1 cellular context compared by ENCODE assay signal in the genomic region with DNA sequence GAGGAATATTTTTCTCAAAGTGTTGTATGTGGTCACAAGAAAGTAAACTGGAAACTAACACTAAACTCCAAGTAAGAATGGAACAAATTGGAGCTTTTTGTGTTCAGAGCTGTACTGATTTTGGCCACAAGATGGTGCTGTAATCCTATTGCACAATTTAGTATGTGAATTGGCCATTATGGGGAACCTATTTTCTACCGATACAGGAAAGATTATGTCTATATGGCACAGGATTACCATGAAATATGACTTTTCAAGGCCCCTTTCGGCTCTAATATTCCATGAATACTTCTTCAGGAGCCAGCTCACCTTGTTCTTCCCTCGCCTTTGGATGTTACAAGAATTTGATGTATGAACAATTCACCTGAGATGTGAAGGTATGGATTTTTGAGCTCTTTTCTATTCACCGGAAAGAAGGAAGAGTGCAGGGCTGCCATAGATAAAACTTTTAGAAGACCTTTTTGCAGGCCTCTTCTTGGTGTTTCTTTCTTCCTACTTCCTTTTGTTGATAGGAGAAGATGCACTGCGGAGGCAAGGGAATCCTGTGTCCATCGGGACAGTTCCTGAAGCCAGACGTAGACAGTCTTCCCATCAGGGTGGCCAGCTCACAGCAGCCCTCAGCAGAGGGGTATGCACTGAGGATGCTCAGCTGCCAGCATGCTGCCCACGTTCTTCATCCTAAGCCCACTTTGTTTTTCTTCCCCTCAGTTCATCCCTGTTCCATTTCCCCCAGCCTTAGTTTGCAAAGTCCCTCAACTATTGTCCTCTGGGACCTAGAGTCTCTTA.
TF ChIP-seq lines count a peak whose summit lies in the region.

No MANE protein-coding gene starts in this region.

TF ChIP-seq in WTC11, 78 proteins besides CTCF, POLR2A, EP300 and RAD21 (continued from another document):
- TF ChIP-seq, protein P1, sequence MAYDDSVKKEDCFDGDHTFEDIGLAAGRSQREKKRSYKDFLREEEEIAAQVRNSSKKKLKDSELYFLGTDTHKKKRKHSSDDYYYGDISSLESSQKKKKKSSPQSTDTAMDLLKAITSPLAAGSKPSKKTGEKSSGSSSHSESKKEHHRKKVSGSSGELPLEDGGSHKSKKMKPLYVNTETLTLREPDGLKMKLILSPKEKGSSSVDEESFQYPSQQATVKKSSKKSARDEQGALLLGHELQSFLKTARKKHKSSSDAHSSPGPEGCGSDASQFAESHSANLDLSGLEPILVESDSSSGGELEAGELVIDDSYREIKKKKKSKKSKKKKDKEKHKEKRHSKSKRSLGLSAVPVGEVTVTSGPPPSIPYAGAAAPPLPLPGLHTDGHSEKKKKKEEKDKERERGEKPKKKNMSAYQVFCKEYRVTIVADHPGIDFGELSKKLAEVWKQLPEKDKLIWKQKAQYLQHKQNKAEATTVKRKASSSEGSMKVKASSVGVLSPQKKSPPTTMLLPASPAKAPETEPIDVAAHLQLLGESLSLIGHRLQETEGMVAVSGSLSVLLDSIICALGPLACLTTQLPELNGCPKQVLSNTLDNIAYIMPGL (CRISPR knock-in tag; IDR thresholded peaks at IDR 0.05) = no peak
- TF ChIP-seq, protein P2, sequence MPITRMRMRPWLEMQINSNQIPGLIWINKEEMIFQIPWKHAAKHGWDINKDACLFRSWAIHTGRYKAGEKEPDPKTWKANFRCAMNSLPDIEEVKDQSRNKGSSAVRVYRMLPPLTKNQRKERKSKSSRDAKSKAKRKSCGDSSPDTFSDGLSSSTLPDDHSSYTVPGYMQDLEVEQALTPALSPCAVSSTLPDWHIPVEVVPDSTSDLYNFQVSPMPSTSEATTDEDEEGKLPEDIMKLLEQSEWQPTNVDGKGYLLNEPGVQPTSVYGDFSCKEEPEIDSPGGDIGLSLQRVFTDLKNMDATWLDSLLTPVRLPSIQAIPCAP (CRISPR knock-in tag; IDR thresholded peaks at IDR 0.05) = no peak
- TF ChIP-seq, protein P3, sequence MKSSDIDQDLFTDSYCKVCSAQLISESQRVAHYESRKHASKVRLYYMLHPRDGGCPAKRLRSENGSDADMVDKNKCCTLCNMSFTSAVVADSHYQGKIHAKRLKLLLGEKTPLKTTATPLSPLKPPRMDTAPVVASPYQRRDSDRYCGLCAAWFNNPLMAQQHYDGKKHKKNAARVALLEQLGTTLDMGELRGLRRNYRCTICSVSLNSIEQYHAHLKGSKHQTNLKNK (CRISPR knock-in tag; IDR thresholded peaks at IDR 0.05) = no peak
- TF ChIP-seq CREB1 (CRISPR knock-in tag; IDR thresholded peaks at IDR 0.05) = no peak
- TF ChIP-seq, protein P4, sequence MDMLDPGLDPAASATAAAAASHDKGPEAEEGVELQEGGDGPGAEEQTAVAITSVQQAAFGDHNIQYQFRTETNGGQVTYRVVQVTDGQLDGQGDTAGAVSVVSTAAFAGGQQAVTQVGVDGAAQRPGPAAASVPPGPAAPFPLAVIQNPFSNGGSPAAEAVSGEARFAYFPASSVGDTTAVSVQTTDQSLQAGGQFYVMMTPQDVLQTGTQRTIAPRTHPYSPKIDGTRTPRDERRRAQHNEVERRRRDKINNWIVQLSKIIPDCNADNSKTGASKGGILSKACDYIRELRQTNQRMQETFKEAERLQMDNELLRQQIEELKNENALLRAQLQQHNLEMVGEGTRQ (CRISPR knock-in tag; IDR thresholded peaks at IDR 0.05) = no peak
- TF ChIP-seq, protein P5, sequence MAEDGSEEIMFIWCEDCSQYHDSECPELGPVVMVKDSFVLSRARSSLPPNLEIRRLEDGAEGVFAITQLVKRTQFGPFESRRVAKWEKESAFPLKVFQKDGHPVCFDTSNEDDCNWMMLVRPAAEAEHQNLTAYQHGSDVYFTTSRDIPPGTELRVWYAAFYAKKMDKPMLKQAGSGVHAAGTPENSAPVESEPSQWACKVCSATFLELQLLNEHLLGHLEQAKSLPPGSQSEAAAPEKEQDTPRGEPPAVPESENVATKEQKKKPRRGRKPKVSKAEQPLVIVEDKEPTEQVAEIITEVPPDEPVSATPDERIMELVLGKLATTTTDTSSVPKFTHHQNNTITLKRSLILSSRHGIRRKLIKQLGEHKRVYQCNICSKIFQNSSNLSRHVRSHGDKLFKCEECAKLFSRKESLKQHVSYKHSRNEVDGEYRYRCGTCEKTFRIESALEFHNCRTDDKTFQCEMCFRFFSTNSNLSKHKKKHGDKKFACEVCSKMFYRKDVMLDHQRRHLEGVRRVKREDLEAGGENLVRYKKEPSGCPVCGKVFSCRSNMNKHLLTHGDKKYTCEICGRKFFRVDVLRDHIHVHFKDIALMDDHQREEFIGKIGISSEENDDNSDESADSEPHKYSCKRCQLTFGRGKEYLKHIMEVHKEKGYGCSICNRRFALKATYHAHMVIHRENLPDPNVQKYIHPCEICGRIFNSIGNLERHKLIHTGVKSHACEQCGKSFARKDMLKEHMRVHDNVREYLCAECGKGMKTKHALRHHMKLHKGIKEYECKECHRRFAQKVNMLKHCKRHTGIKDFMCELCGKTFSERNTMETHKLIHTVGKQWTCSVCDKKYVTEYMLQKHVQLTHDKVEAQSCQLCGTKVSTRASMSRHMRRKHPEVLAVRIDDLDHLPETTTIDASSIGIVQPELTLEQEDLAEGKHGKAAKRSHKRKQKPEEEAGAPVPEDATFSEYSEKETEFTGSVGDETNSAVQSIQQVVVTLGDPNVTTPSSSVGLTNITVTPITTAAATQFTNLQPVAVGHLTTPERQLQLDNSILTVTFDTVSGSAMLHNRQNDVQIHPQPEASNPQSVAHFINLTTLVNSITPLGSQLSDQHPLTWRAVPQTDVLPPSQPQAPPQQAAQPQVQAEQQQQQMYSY (CRISPR knock-in tag; IDR thresholded peaks at IDR 0.05) = no peak
